Comparison of ENCODE assay signal across 26 cellular contexts in genomic region chr20:11832397-11832796, GRCh38.
"Had no signal": no experiment of that assay in that cellular context is flagged by ENCODE, and none has a peak within 500 bp of the region (broad histone marks: within the 10 kb centered on the region; RNA-seq: fewer than 3 reads in every experiment).

No MANE protein-coding gene starts in this region.

- H3K27ac ChIP-seq: colonic mucosa, epithelial cell of prostate, esophagus squamous epithelium, gastrocnemius medialis, heart right ventricle, left lung, lower lobe of right lung had no signal

- ATAC-seq: effector memory CD8-positive, alpha-beta T cell; esophagus mucosa; gastrocnemius medialis; heart right ventricle; left cardiac atrium; left lung; left ventricle myocardium superior; lower lobe of right lung; mucosa of descending colon had no signal

- H3K4me1 ChIP-seq: colonic mucosa, esophagus squamous epithelium, gastrocnemius medialis, heart right ventricle, left lung, lower lobe of right lung had no signal

- H3K4me3 ChIP-seq: colonic mucosa, esophagus squamous epithelium, gastrocnemius medialis, heart right ventricle, left lung, lower lobe of right lung, mucosa of descending colon had no signal

- H3K36me3 ChIP-seq: colonic mucosa, esophagus squamous epithelium, gastrocnemius medialis, heart right ventricle, left lung, lower lobe of right lung had no signal

- FAIRE-seq: endometrium, islet of Langerhans, keratinocyte had no signal

- H3K9me3 ChIP-seq: colonic mucosa, gastrocnemius medialis, left lung, lower lobe of right lung, mucosa of descending colon had no signal

- H3K27me3 ChIP-seq: colonic mucosa, gastrocnemius medialis, heart right ventricle, left lung had no signal

- DNase-seq: colonic mucosa; cortex of kidney; effector CD8-positive, alpha-beta T cell; effector memory CD8-positive, alpha-beta T cell; endodermal cell; erythroblast; esophagus squamous epithelium; foreskin fibroblast; foreskin melanocyte; gastrocnemius medialis; glutamatergic neuron; head of caudate nucleus; heart right ventricle; hippocampal formation; left cardiac atrium; left lung; left ventricle myocardium superior; lower lobe of right lung; mesenchymal stem cell; mucosa of descending colon; naive B cell had no signal
